In genomic region chr14:34678735-34679134, GRCh38 we compare ENCODE assay signal across 1 cellular context.
TF ChIP-seq lines count a peak whose summit lies in the region.

No MANE protein-coding gene starts in this region.

TF ChIP-seq in A549, 52 proteins besides CTCF, POLR2A, EP300 and RAD21 (continued from another document):
- TF ChIP-seq BHLHE40 (IDR thresholded peaks at IDR 0.05; ENCODE audit: low read depth, low read length) (no peak), RARB (CRISPR knock-in tag; IDR thresholded peaks at IDR 0.05) (no peak), ZSCAN20 (CRISPR knock-in tag; IDR thresholded peaks at IDR 0.05) (no peak)
